ENCODE assay signal across 9 cellular contexts in the genomic region with DNA sequence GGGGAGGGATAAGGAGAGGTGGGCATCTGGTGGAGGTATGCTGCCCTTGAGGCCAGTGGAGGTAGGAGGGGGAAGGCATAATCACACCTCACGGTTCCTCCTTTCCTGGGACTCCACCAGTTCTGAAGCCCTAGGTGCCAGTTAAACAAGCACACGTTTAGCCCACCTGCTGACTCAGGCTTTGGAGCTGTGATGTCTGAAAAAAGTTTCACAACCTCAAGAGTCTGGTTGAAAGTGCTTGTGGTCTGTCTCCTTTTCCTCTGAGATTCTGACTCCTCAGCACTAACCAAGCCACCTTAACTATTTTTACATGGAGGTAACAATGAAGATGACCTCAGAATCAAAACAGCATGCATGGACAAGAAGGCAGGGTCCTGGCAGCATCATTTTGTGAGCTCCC. TPM values are rescaled to one million over a fixed set of nuclear protein-coding genes. Genes with fewer than 3 reads are reported as not detected.
A peak's percentile ranks its signal among the peaks of the same experiment; 100 is the strongest.
DNase-seq lines count a peak whose midpoint lies in the region; ATAC-seq lines count a peak whose summit lies in the region.
"Had no signal": no experiment of that assay in that cellular context is flagged by ENCODE, and none has a peak within 500 bp of the region (broad histone marks: within the 10 kb centered on the region; RNA-seq: fewer than 3 reads in every experiment).

No MANE protein-coding gene starts in this region.

- H3K9ac ChIP-seq in adipocyte (ENCODE audit: low read length), result peak overlapping the region; percentile 3

- H3K36me3 ChIP-seq in CD4-positive, CD25-positive, alpha-beta regulatory T cell (ENCODE audit: control insufficient read depth, insufficient read depth, low read length), result peaks cover 49% of the 10 kb centered on the region
- peaks cover 56% of the 10 kb centered on the region for H3K36me3 ChIP-seq in adipocyte (ENCODE audit: control insufficient read depth, insufficient read depth, low read length, severe bottlenecking)
- H3K36me3 ChIP-seq: cardiac muscle cell had no signal

- H3K27me3 Mint-ChIP-seq in CD4-positive, CD25-positive, alpha-beta regulatory T cell, result no peaks in the 10 kb centered on the region

- no peaks in the 10 kb centered on the region for H3K9me3 Mint-ChIP-seq in CD4-positive, CD25-positive, alpha-beta regulatory T cell

- no peak overlapping the region for H3K4me3 ChIP-seq in CD4-positive, CD25-positive, alpha-beta regulatory T cell (ENCODE audit: low read depth, low read length)
- H3K4me3 ChIP-seq in adipocyte (ENCODE audit: low read length), result no peak overlapping the region
- H3K4me3 ChIP-seq: cardiac muscle cell had no signal

- no peak overlapping the region for H3K4me3 Mint-ChIP-seq in CD4-positive, CD25-positive, alpha-beta regulatory T cell

- ATAC-seq in CD4-positive, CD25-positive, alpha-beta regulatory T cell (ENCODE audit: low read depth in 2 of 2), result no peak
- peak; percentile 84 for ATAC-seq in GM19328 (IDR thresholded peaks at IDR 0.05; ENCODE audit: unreplicated experiment)
- peak; percentile 90 for ATAC-seq in HG03139 (IDR thresholded peaks at IDR 0.05; ENCODE audit: unreplicated experiment)

- H3K9me3 ChIP-seq in CD4-positive, CD25-positive, alpha-beta regulatory T cell (ENCODE audit: control insufficient read depth in 2 of 2, low read length in 2 of 2), result no peaks in the 10 kb centered on the region
- no peaks in the 10 kb centered on the region for H3K9me3 ChIP-seq in adipocyte (ENCODE audit: control insufficient read depth, low read length)

- H3K4me1 Mint-ChIP-seq in CD4-positive, CD25-positive, alpha-beta regulatory T cell, result peaks cover 4 to 14% (median 6%) of the 10 kb centered on the region in 4 donors

- H3K27ac ChIP-seq in CD4-positive, CD25-positive, alpha-beta regulatory T cell (ENCODE audit: insufficient read depth, low read length, poor library complexity, severe bottlenecking), result no peak overlapping the region
- H3K27ac ChIP-seq: cardiac muscle cell had no signal

- peak in 1 of 3 donors; percentile 25 for DNase-seq in CD4-positive, CD25-positive, alpha-beta regulatory T cell
- DNase-seq in adipocyte (ENCODE audit: low read depth), result peak; percentile 47
- DNase-seq in stimulated activated CD8-positive, alpha-beta memory T cell treated with anti-CD3 and anti-CD28 coated beads, Interleukin-7, amount 100 ng/mL, for 48 hours (ENCODE audit: extremely low read depth in 1 of 2, low read depth in 1 of 2), result peak; percentile 20 to 23
- no peak for DNase-seq in HPDE6-E6E7 (ENCODE audit: extremely low spot score)
- DNase-seq in NCI-H2029 (lab: John Stamatoyannopoulos, UW), result no peak
- no peak for DNase-seq in NCI-H69 (lab: John Stamatoyannopoulos, UW)

- peaks cover 4% of the 10 kb centered on the region for H3K4me1 ChIP-seq in CD4-positive, CD25-positive, alpha-beta regulatory T cell (ENCODE audit: control insufficient read depth, insufficient read depth, low read length, poor library complexity, severe bottlenecking)
- H3K4me1 ChIP-seq in adipocyte (ENCODE audit: control insufficient read depth, insufficient read depth, low read length), result peaks cover 13% of the 10 kb centered on the region

- H3K27ac Mint-ChIP-seq in CD4-positive, CD25-positive, alpha-beta regulatory T cell, result peak overlapping the region in 2 of 3 donors; percentile 22 to 84

- H3K36me3 Mint-ChIP-seq in CD4-positive, CD25-positive, alpha-beta regulatory T cell, result peaks cover 48% of the 10 kb centered on the region

- no peaks in the 10 kb centered on the region for H3K27me3 ChIP-seq in CD4-positive, CD25-positive, alpha-beta regulatory T cell (ENCODE audit: control insufficient read depth, insufficient read depth, low read length)
- no peaks in the 10 kb centered on the region for H3K27me3 ChIP-seq in adipocyte (replicated peaks; ENCODE audit: control insufficient read depth, insufficient read depth, low read length)
- H3K27me3 ChIP-seq: cardiac muscle cell had no signal

RNA-seq across cellular contexts. Expression of gene HPS3, which starts 23.0 kb away (rescaled TPM):
- 21.9 TPM for total RNA-seq in CD4-positive, CD25-positive, alpha-beta regulatory T cell
- polyA plus RNA-seq in CD4-positive, CD25-positive, alpha-beta regulatory T cell, result 10 to 100 TPM; 35.5 to 42.7 (median 37.5) TPM

Comparison
In these comparisons a context has a peak if more than half of its experiments do, and no peak if none do; other contexts are left out.
1. ATAC-seq: peak in GM19328 (single experiment) and HG03139 (single experiment); none in CD4-positive, CD25-positive, alpha-beta regulatory T cell (0 of 2).
2. DNase-seq: peak in adipocyte (single experiment) and stimulated activated CD8-positive, alpha-beta memory T cell treated with anti-CD3 and anti-CD28 coated beads, Interleukin-7, amount 100 ng/mL, for 48 hours (2 of 2); none in HPDE6-E6E7 (single experiment), NCI-H2029 (single experiment) and NCI-H69 (single experiment).